ENCODE assay signal across 1 cellular context in genomic region chr9:93517331-93517730, GRCh38.
TF ChIP-seq lines count a peak whose summit lies in the region.

No MANE protein-coding gene starts in this region.

TF ChIP-seq in IMR-90, 13 proteins besides CTCF, POLR2A, EP300 and RAD21 (continued from another document):
- TF ChIP-seq ELK1 (IDR thresholded peaks at IDR 0.05; ENCODE audit: borderline replicate concordance, low read depth, low read length) (no peak), SMC3 (IDR thresholded peaks at IDR 0.05; ENCODE audit: low read depth, low read length) (no peak), NFE2L2 (IDR thresholded peaks at IDR 0.05; ENCODE audit: low read depth, low read length) (no peak), MXI1 (IDR thresholded peaks at IDR 0.05; ENCODE audit: borderline replicate concordance, low read depth, low read length) (no peak), RFX5 (IDR thresholded peaks at IDR 0.05; ENCODE audit: low read depth, low read length) (no peak), CEBPB (IDR thresholded peaks at IDR 0.05; ENCODE audit: low read depth, low read length) (no peak), USF2 (IDR thresholded peaks at IDR 0.05; ENCODE audit: low read depth, low read length) (no peak), RCOR1 (IDR thresholded peaks at IDR 0.05; ENCODE audit: insufficient replicate concordance, low read length) (no peak)
TF ChIP-seq in IMR-90: peak in this region for 0.
